10 cellular contexts compared by ENCODE assay signal in the genomic region with DNA sequence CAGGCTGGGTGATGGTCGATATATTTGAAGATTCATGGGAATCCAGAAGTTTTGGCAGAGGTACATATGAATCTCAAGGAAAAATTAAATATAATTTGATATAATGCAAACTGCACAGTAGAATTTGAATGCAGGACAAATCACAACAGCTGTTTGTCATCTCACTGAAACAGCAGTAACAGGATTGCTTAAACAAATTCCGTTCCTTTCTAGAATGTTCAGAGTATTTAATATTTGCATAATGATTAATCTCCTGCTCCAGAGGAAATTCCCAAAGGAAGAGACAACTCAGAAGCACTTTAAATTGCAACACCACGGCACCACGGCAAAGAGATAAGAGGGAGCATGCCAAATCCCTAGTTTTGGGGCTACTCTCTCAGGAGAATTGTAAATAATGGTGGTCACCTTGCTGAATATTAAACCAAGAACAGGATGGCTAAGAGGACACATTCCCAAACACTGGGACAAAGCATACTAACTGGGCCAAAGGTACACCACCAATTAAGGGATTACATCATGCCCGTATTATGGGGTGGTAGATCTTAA.
DNase-seq lines count a peak whose midpoint lies in the region; ATAC-seq and TF ChIP-seq lines count a peak whose summit lies in the region.
"Had no signal": no experiment of that assay in that cellular context is flagged by ENCODE, and none has a peak within 500 bp of the region (broad histone marks: within the 10 kb centered on the region; RNA-seq: fewer than 3 reads in every experiment).

No MANE protein-coding gene starts in this region.

- H3K4me1 ChIP-seq in stomach smooth muscle (ENCODE audit: control insufficient read depth, insufficient read depth, low read length), result peaks cover 35% of the 10 kb centered on the region

- no peaks in the 10 kb centered on the region for H3K27me3 ChIP-seq in stomach smooth muscle (ENCODE audit: control insufficient read depth in 1 of 2, insufficient read depth in 2 of 2, low read length in 2 of 2)

- no peak for TF ChIP-seq CTCF in chondrocyte (IDR thresholded peaks at IDR 0.05)

- ATAC-seq in HG03095 (IDR thresholded peaks at IDR 0.05; ENCODE audit: unreplicated experiment), result no peak
- ATAC-seq in stimulated activated naive CD8-positive, alpha-beta T cell treated with anti-CD3 and anti-CD28 coated beads, Interleukin-15, amount 100 ng/mL, for 72 hours, result no peak

- no peaks in the 10 kb centered on the region for H3K9me3 ChIP-seq in stomach smooth muscle (ENCODE audit: control insufficient read depth in 2 of 2, low read length in 2 of 2)

- H3K36me3 ChIP-seq in stomach smooth muscle (ENCODE audit: control insufficient read depth in 2 of 2, insufficient read depth in 2 of 2, low read length in 2 of 2), result no peaks in the 10 kb centered on the region

- no peaks in the 10 kb centered on the region for H3K27me3 Mint-ChIP-seq in chondrocyte (ENCODE audit: low read depth)
- H3K27me3 Mint-ChIP-seq in stimulated activated naive CD8-positive, alpha-beta T cell treated with anti-CD3 and anti-CD28 coated beads, Interleukin-15, amount 100 ng/mL, for 72 hours, result peaks cover 22% of the 10 kb centered on the region
- H3K27me3 Mint-ChIP-seq in activated T-helper 1 cell treated with anti-CD3 and anti-CD28 coated beads, Interleukin-12 subunit alpha, Interleukin-12 subunit beta, Interleukin-2, Interleukin-4 antibody, amounts not matched to agents 30 ng/mL and 10 ng/mL and 1 ng/mL, durations not matched to agents 14 hours and 24 hours and 36 hours (ENCODE audit: insufficient read depth), result peaks cover 16% of the 10 kb centered on the region

- H3K4me1 Mint-ChIP-seq in chondrocyte (ENCODE audit: low read depth), result peaks cover 47% of the 10 kb centered on the region
- H3K4me1 Mint-ChIP-seq in stimulated activated naive CD8-positive, alpha-beta T cell treated with anti-CD3 and anti-CD28 coated beads, Interleukin-15, amount 100 ng/mL, for 72 hours, result no peaks in the 10 kb centered on the region
- no peaks in the 10 kb centered on the region for H3K4me1 Mint-ChIP-seq in activated T-helper 1 cell treated with anti-CD3 and anti-CD28 coated beads, Interleukin-12 subunit alpha, Interleukin-12 subunit beta, Interleukin-2, Interleukin-4 antibody, amounts not matched to agents 30 ng/mL and 10 ng/mL and 1 ng/mL, durations not matched to agents 14 hours and 24 hours and 36 hours (ENCODE audit: low read depth)

- DNase-seq in HCEC 1CT (peak; percentile 95), chondrocyte (ENCODE audit: low spot score) (no peak), kidney tubule cell (ENCODE audit: low spot score) (peak; percentile 87), NCI-H2196 treated with DMSO at 0.1 percent for 48 hours (lab: John Stamatoyannopoulos, UW; ENCODE audit: unreplicated experiment) (no peak)
- no peak for DNase-seq in stimulated activated naive CD8-positive, alpha-beta T cell treated with anti-CD3 and anti-CD28 coated beads, Interleukin-15, amount 100 ng/mL, for 72 hours
- DNase-seq in activated T-helper 1 cell treated with anti-CD3 and anti-CD28 coated beads, Interleukin-12 subunit alpha, Interleukin-12 subunit beta, Interleukin-2, Interleukin-4 antibody, amounts not matched to agents 30 ng/mL and 10 ng/mL and 1 ng/mL, durations not matched to agents 14 hours and 24 hours and 36 hours (ENCODE audit: low spot score), result no peak
- DNase-seq: activated effector memory CD4-positive, alpha-beta T cell treated with anti-CD3 and anti-CD28 coated beads, Interleukin-2, amount 50 U/mL, for 16 hours; T-helper 9 cell had no signal

- intact Hi-C loops in activated T-helper 1 cell treated with anti-CD3 and anti-CD28 coated beads, Interleukin-12 subunit alpha, Interleukin-12 subunit beta, Interleukin-2, Interleukin-4 antibody, amounts not matched to agents 30 ng/mL and 10 ng/mL and 1 ng/mL, durations not matched to agents 14 hours and 24 hours and 36 hours (cut with micrococcal nuclease), result no loop called here

- H3K36me3 Mint-ChIP-seq in chondrocyte (ENCODE audit: low read depth), result no peaks in the 10 kb centered on the region
- H3K36me3 Mint-ChIP-seq in activated T-helper 1 cell treated with anti-CD3 and anti-CD28 coated beads, Interleukin-12 subunit alpha, Interleukin-12 subunit beta, Interleukin-2, Interleukin-4 antibody, amounts not matched to agents 30 ng/mL and 10 ng/mL and 1 ng/mL, durations not matched to agents 14 hours and 24 hours and 36 hours (ENCODE audit: low read depth), result no peaks in the 10 kb centered on the region

- H3K4me3 Mint-ChIP-seq in chondrocyte (ENCODE audit: unreplicated experiment), result peak overlapping the region; percentile 29
- H3K4me3 Mint-ChIP-seq in stimulated activated naive CD8-positive, alpha-beta T cell treated with anti-CD3 and anti-CD28 coated beads, Interleukin-15, amount 100 ng/mL, for 72 hours, result no peak overlapping the region
- H3K4me3 Mint-ChIP-seq in activated T-helper 1 cell treated with anti-CD3 and anti-CD28 coated beads, Interleukin-12 subunit alpha, Interleukin-12 subunit beta, Interleukin-2, Interleukin-4 antibody, amounts not matched to agents 30 ng/mL and 10 ng/mL and 1 ng/mL, durations not matched to agents 14 hours and 24 hours and 36 hours, result no peak overlapping the region

- H3K9ac ChIP-seq in stomach smooth muscle (ENCODE audit: low read length in 2 of 2), result no peak overlapping the region

- H3K27ac Mint-ChIP-seq in chondrocyte (ENCODE audit: unreplicated experiment), result peak overlapping the region; percentile 87
- H3K27ac Mint-ChIP-seq in stimulated activated naive CD8-positive, alpha-beta T cell treated with anti-CD3 and anti-CD28 coated beads, Interleukin-15, amount 100 ng/mL, for 72 hours, result no peak overlapping the region
- no peak overlapping the region for H3K27ac Mint-ChIP-seq in activated T-helper 1 cell treated with anti-CD3 and anti-CD28 coated beads, Interleukin-12 subunit alpha, Interleukin-12 subunit beta, Interleukin-2, Interleukin-4 antibody, amounts not matched to agents 30 ng/mL and 10 ng/mL and 1 ng/mL, durations not matched to agents 14 hours and 24 hours and 36 hours

- peak overlapping the region; percentile 37 to 54 for H3K4me3 ChIP-seq in stomach smooth muscle (ENCODE audit: low read length in 2 of 2)

- H3K9me3 Mint-ChIP-seq in chondrocyte (ENCODE audit: low read depth), result no peaks in the 10 kb centered on the region
- peaks cover 0 to 9% of the 10 kb centered on the region in 2 donors for H3K9me3 Mint-ChIP-seq in stimulated activated naive CD8-positive, alpha-beta T cell treated with anti-CD3 and anti-CD28 coated beads, Interleukin-15, amount 100 ng/mL, for 72 hours
- peaks cover 4% of the 10 kb centered on the region for H3K9me3 Mint-ChIP-seq in activated T-helper 1 cell treated with anti-CD3 and anti-CD28 coated beads, Interleukin-12 subunit alpha, Interleukin-12 subunit beta, Interleukin-2, Interleukin-4 antibody, amounts not matched to agents 30 ng/mL and 10 ng/mL and 1 ng/mL, durations not matched to agents 14 hours and 24 hours and 36 hours

- H3K27ac ChIP-seq in stomach smooth muscle (ENCODE audit: low read length), result peak overlapping the region; percentile 60

Comparison
In these comparisons a context has a peak if more than half of its experiments do, and no peak if none do; other contexts are left out.
1. DNase-seq: peak in HCEC 1CT (single experiment) and kidney tubule cell (single experiment); none in chondrocyte (single experiment), NCI-H2196 treated with DMSO at 0.1 percent for 48 hours (single experiment), stimulated activated naive CD8-positive, alpha-beta T cell treated with anti-CD3 and anti-CD28 coated beads, Interleukin-15, amount 100 ng/mL, for 72 hours (0 of 2) and activated T-helper 1 cell treated with anti-CD3 and anti-CD28 coated beads, Interleukin-12 subunit alpha, Interleukin-12 subunit beta, Interleukin-2, Interleukin-4 antibody, amounts not matched to agents 30 ng/mL and 10 ng/mL and 1 ng/mL, durations not matched to agents 14 hours and 24 hours and 36 hours (single experiment).